8 cellular contexts compared by ENCODE assay signal in genomic region chr19:54136086-54136863, GRCh38. TPM values are rescaled to one million over a fixed set of nuclear protein-coding genes. Genes with fewer than 3 reads are reported as not detected.
DNase-seq lines count a peak whose midpoint lies in the region; ATAC-seq and TF ChIP-seq lines count a peak whose summit lies in the region.

No MANE protein-coding gene starts in this region.

- H3K4me1 ChIP-seq in ES-I3 (ENCODE audit: insufficient read depth, low read length) (no peaks in the 10 kb centered on the region; the same call in 1 of the 2 replicates), breast epithelium (peaks cover 8 to 20% of the 10 kb centered on the region in 2 donors), mesendoderm (ENCODE audit: control insufficient read depth, low read depth, low read length) (peaks cover 8% of the 10 kb centered on the region)

- no peak overlapping the region for H3K23ac ChIP-seq in mesendoderm (ENCODE audit: low read length)

- H3K56ac ChIP-seq in mesendoderm (ENCODE audit: low read length), result peak overlapping the region; percentile 89

- no peak for TF ChIP-seq POLR2A in breast epithelium (IDR thresholded peaks at IDR 0.05)

- peak overlapping the region; percentile 41 to 61 for H3K27ac ChIP-seq in breast epithelium
- H3K27ac ChIP-seq in mesendoderm (ENCODE audit: low read depth, low read length), result no peak overlapping the region

- peak overlapping the region; percentile 98 for H3K4me2 ChIP-seq in mesendoderm (ENCODE audit: low read length)

- H3K4me3 ChIP-seq in breast epithelium (peak overlapping the region; percentile 39 to 71 (median 50)), mesendoderm (ENCODE audit: low read length) (peak overlapping the region; percentile 50)

- no peak for ATAC-seq in GM18858 (IDR thresholded peaks at IDR 0.05; ENCODE audit: unreplicated experiment)

- no peak overlapping the region for H2BK120ac ChIP-seq in mesendoderm (ENCODE audit: low read depth, low read length)

- peak; percentile 68 for DNase-seq in KG1 (lab: John Stamatoyannopoulos, UW)
- DNase-seq in breast epithelium (ENCODE audit: low spot score in 2 of 2), result no peak
- DNase-seq in mesendoderm, result peak; percentile 54
- no peak for DNase-seq in AG08395 (ENCODE audit: low spot score)
- DNase-seq in SW 1271 (lab: John Stamatoyannopoulos, UW), result no peak
- no peak for DNase-seq in pons (ENCODE audit: low spot score)

- no peak for TF ChIP-seq CTCF in breast epithelium (IDR thresholded peaks at IDR 0.05)

- H3K18ac ChIP-seq in mesendoderm (ENCODE audit: low read length), result no peak overlapping the region

- peak overlapping the region; percentile 10 for H2BK5ac ChIP-seq in mesendoderm (ENCODE audit: low read length)

- WGBS in mesendoderm (ENCODE audit: extremely low coverage, insufficient coverage, low lambda C conversion rate), result no CpG with 5 or more reads among the region's 30 CpGs

- no peak overlapping the region for H4K8ac ChIP-seq in mesendoderm (ENCODE audit: low read depth, low read length)

- no peak overlapping the region for H4K5ac ChIP-seq in mesendoderm (ENCODE audit: low read length)

- H3K4ac ChIP-seq in mesendoderm (ENCODE audit: low read depth, low read length), result no peak overlapping the region

- peak overlapping the region; percentile 61 for H3K9ac ChIP-seq in ES-I3 (ENCODE audit: low read depth, low read length)
- H3K9ac ChIP-seq in mesendoderm (ENCODE audit: low read length), result peak overlapping the region; percentile 80

- peaks cover 6% of the 10 kb centered on the region; the same call in 1 of the 2 replicates for H3K36me3 ChIP-seq in ES-I3 (ENCODE audit: insufficient read depth, low read length)
- no peaks in the 10 kb centered on the region for H3K36me3 ChIP-seq in breast epithelium
- peaks cover 2% of the 10 kb centered on the region for H3K36me3 ChIP-seq in mesendoderm (ENCODE audit: control insufficient read depth, insufficient read depth, low read length)

- intact Hi-C loops in breast epithelium (cut with DNase I; ENCODE audit: low total_unique reads), result no loop called here

- H3K79me2 ChIP-seq in mesendoderm (ENCODE audit: control insufficient read depth, insufficient read depth, low read length), result peaks cover 34% of the 10 kb centered on the region

- H2AK5ac ChIP-seq in mesendoderm (ENCODE audit: low read length), result no peak overlapping the region

- H3K79me1 ChIP-seq in mesendoderm (ENCODE audit: low read length), result peaks cover 21% of the 10 kb centered on the region

- no peaks in the 10 kb centered on the region for H3K27me3 ChIP-seq in breast epithelium
- H3K27me3 ChIP-seq in mesendoderm (ENCODE audit: insufficient read depth, low read length, poor library complexity), result no peaks in the 10 kb centered on the region

- H3K9me3 ChIP-seq in ES-I3 (ENCODE audit: control insufficient read depth, insufficient read depth, low read length) (no peaks in the 10 kb centered on the region), breast epithelium (no peaks in the 10 kb centered on the region)

- no peak overlapping the region for H2BK15ac ChIP-seq in mesendoderm (replicated peaks; ENCODE audit: low read depth)

RNA-seq across cellular contexts. Expression of gene CNOT3, which starts 1.3 kb away (rescaled TPM):
- 10 to 100 TPM; 14.6 to 23.4 (median 22.9) TPM for total RNA-seq in breast epithelium
- polyA plus RNA-seq in mesendoderm (2013, experiment 1 of 2), result 73.6 TPM
- 72.8 TPM for polyA plus RNA-seq in mesendoderm (2013, experiment 2 of 2)

RNA-seq across cellular contexts. Expression of gene PRPF31, which starts 20.7 kb away (rescaled TPM):
- total RNA-seq in breast epithelium, result 10 to 100 TPM; 45.5 to 59.6 (median 52.5) TPM
- polyA plus RNA-seq in mesendoderm (2013, experiment 1 of 2), result 85.5 TPM
- polyA plus RNA-seq in mesendoderm (2013, experiment 2 of 2), result 87.1 TPM

RNA-seq across cellular contexts. Expression of gene TFPT, which starts 20.8 kb away (rescaled TPM):
- 10 to 100 TPM; 11.9 to 16.7 (median 16.2) TPM for total RNA-seq in breast epithelium
- 11.1 TPM for polyA plus RNA-seq in mesendoderm (2013, experiment 1 of 2)
- 10.4 TPM for polyA plus RNA-seq in mesendoderm (2013, experiment 2 of 2)

RNA-seq across cellular contexts. Expression of gene LENG1, which starts 23.2 kb away (rescaled TPM):
- 1 to 10 TPM; 6.4 to 8.5 (median 8.0) TPM for total RNA-seq in breast epithelium
- polyA plus RNA-seq in mesendoderm (2013, experiment 1 of 2), result 5.4 TPM
- 5.2 TPM for polyA plus RNA-seq in mesendoderm (2013, experiment 2 of 2)

RNA-seq across cellular contexts. Expression of gene NDUFA3, which starts 33.6 kb away (rescaled TPM):
- total RNA-seq in breast epithelium, result 10 to 100 TPM; 17.3 to 20.6 (median 20.5) TPM
- polyA plus RNA-seq in mesendoderm (2013, experiment 1 of 2), result 649 TPM
- 630 TPM for polyA plus RNA-seq in mesendoderm (2013, experiment 2 of 2)

Comparison
In these comparisons a context has a peak if more than half of its experiments do, and no peak if none do; other contexts are left out.
1. DNase-seq: peak in KG1 (single experiment) and mesendoderm (single experiment); none in breast epithelium (0 of 2), AG08395 (single experiment), SW 1271 (0 of 2) and pons (single experiment).